Comparison of ENCODE assay signal across 33 cellular contexts in the genomic region with DNA sequence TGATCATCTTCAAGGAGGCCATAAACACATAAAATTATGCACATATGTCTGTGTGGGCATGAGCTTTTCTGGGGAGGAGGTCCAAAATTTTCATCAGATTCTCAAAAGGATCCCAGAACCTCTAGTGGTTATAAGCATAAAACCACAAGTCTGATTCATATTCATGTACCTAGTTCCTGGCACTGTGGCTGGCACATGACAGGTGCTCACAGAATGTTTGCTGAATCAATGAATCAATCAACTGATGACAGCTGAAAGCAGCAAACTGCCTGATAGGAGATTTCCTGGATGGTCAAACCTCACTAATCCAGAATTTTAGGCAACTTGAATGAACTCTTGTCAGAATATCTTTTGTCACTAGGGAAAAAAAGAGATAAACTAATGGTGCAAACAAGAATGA. TPM values are rescaled to one million over a fixed set of nuclear protein-coding genes. Genes with fewer than 3 reads are reported as not detected.
"Had no signal": no experiment of that assay in that cellular context is flagged by ENCODE, and none has a peak within 500 bp of the region (broad histone marks: within the 10 kb centered on the region; RNA-seq: fewer than 3 reads in every experiment).

No MANE protein-coding gene starts in this region.

- H3K27ac ChIP-seq: brain microvascular endothelial cell, cardiac muscle cell, Peyer's patch, WERI-Rb-1 had no signal

- FAIRE-seq: K562 had no signal

- H3K4me3 ChIP-seq: cardiac muscle cell, K562, MG63, Peyer's patch had no signal

- H3K4me3 Mint-ChIP-seq: activated CD4-positive, alpha-beta memory T cell treated with anti-CD3 and anti-CD28 coated beads, Interleukin-2, amount 10 ng/mL, durations not matched to agents 7 days and 5 days; activated naive CD8-positive, alpha-beta T cell treated with anti-CD3 and anti-CD28 coated beads for 36 hours; activated T-cell treated with anti-CD3 and anti-CD28 coated beads, Interleukin-2, amount 50 U/mL, for 24 hours; central memory CD8-positive, alpha-beta T cell; T-cell had no signal

- H3K27me3 ChIP-seq: brain microvascular endothelial cell, cardiac muscle cell, MG63, Peyer's patch had no signal

- ATAC-seq: K562, Right ventricle myocardium inferior, SK-N-SH treated with all-trans-retinoic acid at 6 μM for 48 hours, T-cell had no signal

- H3K27me3 Mint-ChIP-seq: central memory CD8-positive, alpha-beta T cell had no signal

- H3K4me1 Mint-ChIP-seq: activated naive CD8-positive, alpha-beta T cell treated with anti-CD3 and anti-CD28 coated beads for 36 hours; central memory CD8-positive, alpha-beta T cell; T-cell had no signal

- H3K4me1 ChIP-seq: Peyer's patch had no signal

- H3K36me3 ChIP-seq: brain microvascular endothelial cell, cardiac muscle cell, MG63, Peyer's patch, WERI-Rb-1 had no signal

- H3K9me3 ChIP-seq: MG63, Peyer's patch had no signal

- H3K36me3 Mint-ChIP-seq: activated naive CD8-positive, alpha-beta T cell treated with anti-CD3 and anti-CD28 coated beads for 36 hours; T-cell had no signal

- H3K27ac Mint-ChIP-seq: activated CD4-positive, alpha-beta memory T cell treated with anti-CD3 and anti-CD28 coated beads, Interleukin-2, amount 10 ng/mL, durations not matched to agents 7 days and 5 days; activated naive CD8-positive, alpha-beta T cell treated with anti-CD3 and anti-CD28 coated beads for 36 hours; activated T-cell treated with anti-CD3 and anti-CD28 coated beads, Interleukin-2, amount 50 U/mL, for 24 hours; T-cell had no signal

- H3K9me3 Mint-ChIP-seq: activated CD4-positive, alpha-beta memory T cell treated with anti-CD3 and anti-CD28 coated beads, Interleukin-2, amount 10 ng/mL, durations not matched to agents 7 days and 5 days; activated naive CD8-positive, alpha-beta T cell treated with anti-CD3 and anti-CD28 coated beads for 36 hours; activated T-cell treated with anti-CD3 and anti-CD28 coated beads, Interleukin-2, amount 50 U/mL, for 24 hours; central memory CD8-positive, alpha-beta T cell had no signal

- DNase-seq: activated CD4-positive, alpha-beta memory T cell treated with anti-CD3 and anti-CD28 coated beads, Interleukin-2, amount 10 ng/mL, durations not matched to agents 7 days and 5 days; activated CD4-positive, alpha-beta T cell treated with anti-CD3 and anti-CD28 coated beads for 1 hour; activated CD4-positive, alpha-beta T cell treated with anti-CD3 and anti-CD28 coated beads for 48 hours; activated CD4-positive, CD25-positive, alpha-beta regulatory T cell; activated naive CD4-positive, alpha-beta T cell treated with anti-CD3 and anti-CD28 coated beads, Interleukin-2, amount 50 U/mL, for 16 hours; activated naive CD8-positive, alpha-beta T cell treated with anti-CD3 and anti-CD28 coated beads for 36 hours; activated T-cell treated with anti-CD3 and anti-CD28 coated beads, Interleukin-2, amount 50 U/mL, for 24 hours; amniotic stem cell; aorta; brain microvascular endothelial cell; IMR-90; MG63; NCI-H1048; NCI-H1105 treated with DMSO at 0.1 percent for 48 hours; NCI-H1436; NCI-H1694; NCI-H1930; NCI-H345; NCI-H524 treated with DMSO at 0.1 percent for 48 hours; Peyer's patch; RPMI8226; SIG-M5; T-cell; T-helper 2 cell; T-helper 9 cell; WERI-Rb-1 had no signal

RNA-seq across cellular contexts. Expression of a gene that starts 13.5 kb away (rescaled TPM):
- total RNA-seq: activated CD4-positive, alpha-beta memory T cell treated with anti-CD3 and anti-CD28 coated beads, Interleukin-2, amount 10 ng/mL, durations not matched to agents 7 days and 5 days; activated naive CD8-positive, alpha-beta T cell treated with anti-CD3 and anti-CD28 coated beads for 36 hours; cardiac muscle cell; IMR-90; NCI-H460; SK-MEL-5 had no signal
- polyA plus RNA-seq: IMR-90 had no signal
